In the genomic region with DNA sequence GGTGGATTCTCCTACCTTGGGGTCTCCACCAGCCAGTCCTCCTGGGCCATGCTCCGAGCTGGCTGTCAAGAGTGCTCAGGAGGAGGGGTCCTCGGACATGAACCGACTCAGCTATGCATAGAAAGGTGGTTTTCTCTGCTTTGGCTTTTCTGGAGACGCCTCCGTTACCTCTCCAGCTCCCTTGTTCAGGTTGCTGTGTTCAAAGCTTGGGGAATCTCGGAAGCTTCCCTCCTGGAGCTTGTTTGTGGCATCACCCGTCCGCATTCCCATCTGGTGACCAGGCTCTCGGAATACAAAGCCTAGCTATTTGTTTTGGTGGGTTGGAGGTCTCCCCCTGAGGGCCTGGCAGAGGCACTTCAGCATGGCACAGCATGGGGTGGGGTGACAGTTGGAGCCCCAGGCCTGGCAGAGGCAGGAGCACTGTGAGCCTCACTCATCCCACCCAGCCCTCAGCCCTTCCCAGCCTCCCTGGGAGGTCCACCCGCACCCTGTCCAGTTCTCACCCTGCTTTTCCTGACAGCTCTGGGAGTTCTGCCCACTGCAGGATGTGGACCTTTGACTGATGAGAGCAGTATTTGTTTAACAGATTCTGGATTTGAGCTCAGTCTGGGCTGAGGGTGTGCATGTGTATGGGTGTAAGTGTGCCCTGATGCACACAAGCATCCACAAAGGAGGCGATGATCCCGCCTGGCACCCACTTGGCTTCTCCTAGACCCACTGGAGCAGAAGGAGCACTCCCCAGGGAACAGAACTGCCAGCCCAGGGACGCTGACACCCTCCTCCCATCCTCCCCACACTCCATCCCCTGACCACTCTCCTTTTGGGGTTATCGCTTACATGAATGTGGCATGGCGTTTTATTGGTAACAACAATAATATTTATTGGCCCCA, we compare ENCODE assay signal across 21 cellular contexts.
DNase-seq lines count a peak whose midpoint lies in the region; ATAC-seq, FAIRE-seq and TF ChIP-seq lines count a peak whose summit lies in the region.
"Had no signal": no experiment of that assay in that cellular context is flagged by ENCODE, and none has a peak within 500 bp of the region (broad histone marks: within the 10 kb centered on the region; RNA-seq: fewer than 3 reads in every experiment).

No MANE protein-coding gene starts in this region.

- H3K4me1 ChIP-seq in RWPE2 (ENCODE audit: insufficient read depth, poor library complexity, severe bottlenecking) (peaks cover 4% of the 10 kb centered on the region), kidney (ENCODE audit: control insufficient read depth in 1 of 2, insufficient read depth in 1 of 2, low read depth in 1 of 2, low read length in 2 of 2) (peaks cover 0 to 3% of the 10 kb centered on the region in 2 donors), suprapubic skin (peaks cover 15% of the 10 kb centered on the region)

- no peak overlapping the region for H3K27ac Mint-ChIP-seq in activated naive CD4-positive, alpha-beta T cell treated with anti-CD3 and anti-CD28 coated beads for 36 hours
- H3K27ac Mint-ChIP-seq: naive thymus-derived CD4-positive, alpha-beta T cell; stimulated activated effector memory CD8-positive, alpha-beta T cell treated with anti-CD3 and anti-CD28 coated beads, Interleukin-12 subunit alpha, Interleukin-12 subunit beta, amount 100 ng/mL, for 72 hours had no signal

- no peak for TF ChIP-seq CTCF in RWPE2 (IDR thresholded peaks at IDR 0.05; ENCODE audit: poor library complexity, severe bottlenecking)
- no peak for TF ChIP-seq CTCF in kidney (IDR thresholded peaks at IDR 0.05; ENCODE audit: borderline replicate concordance, extremely low read depth, insufficient read depth)
- TF ChIP-seq CTCF in suprapubic skin (IDR thresholded peaks at IDR 0.05) = no peak

- H3K9me3 Mint-ChIP-seq in activated naive CD4-positive, alpha-beta T cell treated with anti-CD3 and anti-CD28 coated beads for 36 hours = peaks cover 18% of the 10 kb centered on the region

- H3K9me3 ChIP-seq in RWPE2 (ENCODE audit: severe bottlenecking) = no peaks in the 10 kb centered on the region
- H3K9me3 ChIP-seq in kidney (ENCODE audit: control insufficient read depth in 1 of 2, low read length in 2 of 2) = peaks cover 0 to 7% of the 10 kb centered on the region in 2 donors
- H3K9me3 ChIP-seq in suprapubic skin = no peaks in the 10 kb centered on the region
- H3K9me3 ChIP-seq: esophagus squamous epithelium had no signal

- WGBS in suprapubic skin = 90% methylated on average over 15 of the region's 15 CpGs

- DNase-seq in Right ventricle myocardium inferior (ENCODE audit: missing footprints) (peak; percentile 40), Right ventricle myocardium superior (no peak), RWPE2 (ENCODE audit: low spot score) (peak; percentile 32), kidney (peak; percentile 61), suprapubic skin (ENCODE audit: low spot score in 2 of 2) (peak; percentile 42 to 60), AG20443 (ENCODE audit: low spot score) (no peak)
- no peak for DNase-seq in activated naive CD4-positive, alpha-beta T cell treated with anti-CD3 and anti-CD28 coated beads for 36 hours
- DNase-seq: ACHN; activated T-cell treated with anti-CD3 and anti-CD28 coated beads, Interleukin-2, amount 50 U/mL, for 48 hours; esophagus squamous epithelium; hippocampal formation; KBM-7; naive thymus-derived CD4-positive, alpha-beta T cell; NCI-H187; NCI-H526 treated with DMSO at 0.1 percent for 48 hours; stimulated activated CD4-positive, alpha-beta T cell treated with anti-CD3 and anti-CD28 coated beads, Interleukin-4, amount 100 ng/mL, for 4 hours; T-helper 2 cell had no signal

- no peak overlapping the region for H3K9ac ChIP-seq in kidney (ENCODE audit: low read length in 2 of 2)

- H3K27me3 Mint-ChIP-seq in activated naive CD4-positive, alpha-beta T cell treated with anti-CD3 and anti-CD28 coated beads for 36 hours (ENCODE audit: low read depth) = peaks cover 3% of the 10 kb centered on the region

- no peak overlapping the region for H3K4me3 ChIP-seq in RWPE2 (ENCODE audit: severe bottlenecking)
- no peak overlapping the region for H3K4me3 ChIP-seq in kidney (ENCODE audit: low read length in 2 of 2)
- no peak overlapping the region for H3K4me3 ChIP-seq in suprapubic skin
- H3K4me3 ChIP-seq: esophagus squamous epithelium had no signal

- no peak for FAIRE-seq in kidney (lab: Jason Lieb, UNC)
- FAIRE-seq: D721Med had no signal

- no peaks in the 10 kb centered on the region for H3K4me1 Mint-ChIP-seq in activated naive CD4-positive, alpha-beta T cell treated with anti-CD3 and anti-CD28 coated beads for 36 hours (ENCODE audit: low read depth)
- H3K4me1 Mint-ChIP-seq: naive thymus-derived CD4-positive, alpha-beta T cell; stimulated activated effector memory CD8-positive, alpha-beta T cell treated with anti-CD3 and anti-CD28 coated beads, Interleukin-12 subunit alpha, Interleukin-12 subunit beta, amount 100 ng/mL, for 72 hours had no signal

- intact Hi-C loops in Right ventricle myocardium inferior (cut with DNase I) = no loop called here
- intact Hi-C loops in Right ventricle myocardium superior (cut with DNase I) = no loop called here
- intact Hi-C loops in kidney (cut with DNase I) = no loop called here
- intact Hi-C loops in activated naive CD4-positive, alpha-beta T cell treated with anti-CD3 and anti-CD28 coated beads for 36 hours (cut with micrococcal nuclease) = no loop called here

- no peak for TF ChIP-seq EP300 in suprapubic skin (IDR thresholded peaks at IDR 0.05)

- H3K36me3 ChIP-seq in RWPE2 (ENCODE audit: low read depth) (no peaks in the 10 kb centered on the region), kidney (ENCODE audit: control insufficient read depth in 1 of 2, insufficient read depth in 2 of 2, low read length in 2 of 2) (no peaks in the 10 kb centered on the region), suprapubic skin (no peaks in the 10 kb centered on the region)
- H3K36me3 ChIP-seq: esophagus squamous epithelium had no signal

- CTCF ChIA-PET in activated naive CD4-positive, alpha-beta T cell treated with anti-CD3 and anti-CD28 coated beads for 36 hours (lab: Charles Lee) = interaction anchor here (0.6 kb wide), 1 partner anchor 539 kb away, joined by 4 read pairs; no protein-coding TSS in a partner anchor

- H3K27me3 ChIP-seq in RWPE2 (ENCODE audit: insufficient read depth, poor library complexity, severe bottlenecking) = no peaks in the 10 kb centered on the region
- no peaks in the 10 kb centered on the region for H3K27me3 ChIP-seq in suprapubic skin
- H3K27me3 ChIP-seq: esophagus squamous epithelium had no signal

- no peak for TF ChIP-seq POLR2A in suprapubic skin (IDR thresholded peaks at IDR 0.05)

- ATAC-seq in Right ventricle myocardium inferior (no peak), Right ventricle myocardium superior (ENCODE audit: poor library complexity) (no peak), RWPE2 (ENCODE audit: low read depth) (no peak), HG03457 (IDR thresholded peaks at IDR 0.05; ENCODE audit: unreplicated experiment) (no peak)
- ATAC-seq: left colon; naive thymus-derived CD4-positive, alpha-beta T cell; stimulated activated effector memory CD8-positive, alpha-beta T cell treated with anti-CD3 and anti-CD28 coated beads, Interleukin-12 subunit alpha, Interleukin-12 subunit beta, amount 100 ng/mL, for 72 hours had no signal

- no peak overlapping the region for H3K4me3 Mint-ChIP-seq in activated naive CD4-positive, alpha-beta T cell treated with anti-CD3 and anti-CD28 coated beads for 36 hours
- H3K4me3 Mint-ChIP-seq: naive thymus-derived CD4-positive, alpha-beta T cell; stimulated activated effector memory CD8-positive, alpha-beta T cell treated with anti-CD3 and anti-CD28 coated beads, Interleukin-12 subunit alpha, Interleukin-12 subunit beta, amount 100 ng/mL, for 72 hours had no signal

- no peaks in the 10 kb centered on the region for H3K36me3 Mint-ChIP-seq in activated naive CD4-positive, alpha-beta T cell treated with anti-CD3 and anti-CD28 coated beads for 36 hours (ENCODE audit: low read depth)
- H3K36me3 Mint-ChIP-seq: naive thymus-derived CD4-positive, alpha-beta T cell; stimulated activated effector memory CD8-positive, alpha-beta T cell treated with anti-CD3 and anti-CD28 coated beads, Interleukin-12 subunit alpha, Interleukin-12 subunit beta, amount 100 ng/mL, for 72 hours had no signal

- H3K27ac ChIP-seq in RWPE2 (ENCODE audit: poor library complexity, severe bottlenecking) (no peak overlapping the region), kidney (ENCODE audit: low read depth in 2 of 2, low read length in 2 of 2) (no peak overlapping the region), suprapubic skin (no peak overlapping the region)
- H3K27ac ChIP-seq: esophagus squamous epithelium had no signal

Comparison
In these comparisons a context has a peak if more than half of its experiments do, and no peak if none do; other contexts are left out.
1. DNase-seq: peak in Right ventricle myocardium inferior (single experiment), RWPE2 (single experiment), kidney (single experiment) and suprapubic skin (2 of 2); none in Right ventricle myocardium superior (single experiment), activated naive CD4-positive, alpha-beta T cell treated with anti-CD3 and anti-CD28 coated beads for 36 hours (single experiment) and AG20443 (single experiment).